23 cellular contexts compared by ENCODE assay signal in the genomic region with DNA sequence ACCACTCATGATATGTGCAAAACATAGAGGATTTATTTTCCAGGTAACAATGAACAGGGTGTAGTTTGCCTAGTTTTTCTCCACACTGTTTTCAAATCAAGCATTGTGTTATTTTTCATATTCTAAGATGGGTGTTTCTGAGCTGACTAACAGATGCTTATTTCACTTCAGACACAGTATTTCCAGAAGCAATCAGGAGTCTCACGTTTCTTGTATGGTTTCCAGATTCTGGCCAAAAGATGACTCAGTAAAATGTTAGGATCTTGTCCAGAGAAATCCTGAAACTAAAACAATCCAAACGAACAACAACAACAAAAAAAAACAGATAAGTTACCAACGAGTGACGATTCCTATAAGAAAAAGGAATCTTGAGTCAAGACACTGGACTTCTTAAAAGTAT. TPM values are rescaled to one million over a fixed set of nuclear protein-coding genes. Genes with fewer than 3 reads are reported as not detected.
DNase-seq lines count a peak whose midpoint lies in the region; ATAC-seq, FAIRE-seq and TF ChIP-seq lines count a peak whose summit lies in the region.
"Had no signal": no experiment of that assay in that cellular context is flagged by ENCODE, and none has a peak within 500 bp of the region (broad histone marks: within the 10 kb centered on the region; RNA-seq: fewer than 3 reads in every experiment).

No MANE protein-coding gene starts in this region.

- H3K4me3 ChIP-seq in IMR-90 (ENCODE audit: insufficient read depth, low read depth, low read length) (no peak overlapping the region), bronchial epithelial cell (ENCODE audit: low read depth, low read length) (no peak overlapping the region)
- H3K4me3 ChIP-seq: BLaER1, right lobe of liver had no signal

- H2AFZ ChIP-seq in IMR-90 (replicated peaks; ENCODE audit: low read length, poor library complexity): no peak overlapping the region

- no peak overlapping the region for H2AK5ac ChIP-seq in IMR-90 (ENCODE audit: low read depth, low read length)

- no peaks in the 10 kb centered on the region for H3K79me1 ChIP-seq in IMR-90 (ENCODE audit: low read depth in 1 of 2, low read length in 2 of 2)

- ATAC-seq in IMR-90 (ENCODE audit: low read depth) (peak; percentile 52), Right ventricle myocardium inferior (no peak)
- ATAC-seq: left cardiac atrium, right lobe of liver, T-helper 17 cell had no signal

- no peak overlapping the region for H2AK9ac ChIP-seq in IMR-90 (replicated peaks; ENCODE audit: low read depth, low read length, poor library complexity)

- H2BK5ac ChIP-seq in IMR-90 (ENCODE audit: low read depth, low read length, poor library complexity, severe bottlenecking): no peak overlapping the region

- BruUV-seq in IMR-90 (replicated peaks; lab: Mats Ljungman, UMichigan): no TSS peak

- no peak overlapping the region for H3K23ac ChIP-seq in IMR-90 (ENCODE audit: low read depth, low read length)

- peak overlapping the region; percentile 73; the same call in 1 of the 2 replicates for H3K27ac ChIP-seq in IMR-90 (ENCODE audit: insufficient read depth, low read length)
- H3K27ac ChIP-seq: BLaER1, right lobe of liver had no signal

- TF ChIP-seq CTCF in IMR-90 (conservative IDR thresholded peaks at IDR 0.05; ENCODE audit: low read depth, low read length) (no peak), bronchial epithelial cell (IDR thresholded peaks at IDR 0.05; ENCODE audit: insufficient read depth, low read length, severe bottlenecking) (no peak)

- POLR2A ChIA-PET in IMR-90 (lab: Charles Lee; ENCODE audit: unreplicated experiment): interaction anchor here (0.6 kb wide), 1 partner anchor 1844 kb away, joined by 3 read pairs; no protein-coding TSS in a partner anchor

- peak overlapping the region; percentile 38; the same call in 1 of the 2 replicates for H3K4me2 ChIP-seq in IMR-90 (ENCODE audit: low read depth, low read length)
- H3K4me2 ChIP-seq: BLaER1 had no signal

- no peak overlapping the region for H4K91ac ChIP-seq in IMR-90 (ENCODE audit: insufficient read depth, low read depth, low read length)

- dilution Hi-C loops in IMR-90 (cut with HindIII; ENCODE audit: low sequenced_read_pairs, unreplicated experiment): no loop called here

- no peak for TF ChIP-seq RAD21 in IMR-90 (IDR thresholded peaks at IDR 0.05; ENCODE audit: low read length)

- H3K9ac ChIP-seq in IMR-90 (ENCODE audit: low read depth, low read length): no peak overlapping the region
- H3K9ac ChIP-seq: BLaER1 had no signal

- H3K4ac ChIP-seq in IMR-90 (ENCODE audit: low read depth, low read length): no peak overlapping the region

- no peaks in the 10 kb centered on the region for H4K20me1 ChIP-seq in IMR-90 (ENCODE audit: insufficient read depth, low read length)
- H4K20me1 ChIP-seq: BLaER1 had no signal

- H4K8ac ChIP-seq in IMR-90 (ENCODE audit: low read depth in 2 of 2, low read length in 2 of 2): no peak overlapping the region

- CTCF ChIA-PET in IMR-90 (lab: Yijun Ruan, JAX): no interaction called here

- no peak overlapping the region for H4K5ac ChIP-seq in IMR-90 (ENCODE audit: low read depth, low read length)

- H3K27me3 ChIP-seq in IMR-90 (ENCODE audit: control insufficient read depth, insufficient read depth, low read length): peaks cover 2% of the 10 kb centered on the region; the same call in 1 of the 2 replicates
- no peaks in the 10 kb centered on the region for H3K27me3 ChIP-seq in bronchial epithelial cell (ENCODE audit: control insufficient read depth, insufficient read depth, low read length)
- H3K27me3 ChIP-seq: BLaER1, right lobe of liver had no signal

- no peak overlapping the region for H3K56ac ChIP-seq in IMR-90 (ENCODE audit: extremely low read depth, insufficient read depth, low read length)

- 0 out of 2 replicates have a peak, but pooled peaks cover 5% of the 10 kb centered on the region for H3K9me1 ChIP-seq in IMR-90 (ENCODE audit: insufficient read depth, low read length)

- in situ Hi-C loops in IMR-90 (cut with MboI; ENCODE audit: low sequenced_read_pairs): no loop called here

- WGBS in IMR-90 (ENCODE audit: extremely low coverage in 2 of 2, insufficient read length in 1 of 2), 2 experiments: no CpG with 5 or more reads among the region's 4 CpGs

- no peak overlapping the region for H2BK20ac ChIP-seq in IMR-90 (ENCODE audit: low read depth, low read length)

- peaks cover 2% of the 10 kb centered on the region for H3K36me3 ChIP-seq in IMR-90 (ENCODE audit: control insufficient read depth, insufficient read depth, low read length)
- no peaks in the 10 kb centered on the region for H3K36me3 ChIP-seq in bronchial epithelial cell (ENCODE audit: control insufficient read depth, insufficient read depth, low read length)
- H3K36me3 ChIP-seq: BLaER1 had no signal

- TF ChIP-seq POLR2A in IMR-90 (IDR thresholded peaks at IDR 0.05; ENCODE audit: low read depth, low read length): no peak

- intact Hi-C loops in IMR-90 (cut with micrococcal nuclease) (loop anchor here (5.0 kb wide), 1 partner anchor 35 kb away; no protein-coding TSS in a partner anchor), Right ventricle myocardium inferior (cut with DNase I) (no loop called here)

- no peak for FAIRE-seq in bronchial epithelial cell (lab: Jason Lieb, UNC)
- FAIRE-seq: GM19239 had no signal

- H3K14ac ChIP-seq in IMR-90 (replicated peaks; ENCODE audit: low read depth, low read length): no peak overlapping the region

- H2BK120ac ChIP-seq in IMR-90 (ENCODE audit: low read depth, low read length): no peak overlapping the region

- no peak overlapping the region; the same call in 1 of the 2 replicates for H3K18ac ChIP-seq in IMR-90 (ENCODE audit: low read depth, low read length)

- peak; percentile 61 for DNase-seq in AG20443 (ENCODE audit: low spot score)
- DNase-seq in IMR-90: peak; percentile 93
- peak; percentile 8 for DNase-seq in bronchial epithelial cell (ENCODE audit: low read depth)
- DNase-seq in non-pigmented ciliary epithelial cell (ENCODE audit: low read depth): peak; percentile 9
- no peak for DNase-seq in Kasumi-1 (lab: John Stamatoyannopoulos, UW)
- no peak for DNase-seq in stimulated activated CD4-positive, alpha-beta T cell treated with anti-CD3 and anti-CD28 coated beads, Interleukin-2, amount 100 ng/mL, for 24 hours
- DNase-seq in Right ventricle myocardium inferior (ENCODE audit: missing footprints): no peak
- no peak for DNase-seq in iPS-NIHi7 (ENCODE audit: extremely low spot score)
- DNase-seq: activated CD4-positive, CD25-positive, alpha-beta regulatory T cell; activated effector memory CD4-positive, alpha-beta T cell treated with Interleukin-2 at 50 U/mL for 16 hours; aorta; erythroblast; hypothalamus; left cardiac atrium; NCI-H1436 treated with DMSO at 0.1 percent for 48 hours; NCI-H345; right lobe of liver; stimulated activated CD4-positive, alpha-beta T cell treated with anti-CD3 and anti-CD28 coated beads, Interleukin-4, amount 100 ng/mL, for 1 hour; T-helper 17 cell had no signal

- no peaks in the 10 kb centered on the region for H3K9me3 ChIP-seq in IMR-90 (ENCODE audit: control insufficient read depth, insufficient read depth, low read length)
- H3K9me3 ChIP-seq: BLaER1, right lobe of liver had no signal

- H2BK15ac ChIP-seq in IMR-90 (ENCODE audit: low read depth, low read length): no peak overlapping the region

- H3K4me1 ChIP-seq in IMR-90 (ENCODE audit: control insufficient read depth, insufficient read depth, low read length): peaks cover 9% of the 10 kb centered on the region
- H3K4me1 ChIP-seq: BLaER1, right lobe of liver had no signal

TF ChIP-seq in IMR-90, 13 proteins besides CTCF, POLR2A, EP300 and RAD21:
- TF ChIP-seq MXI1 (IDR thresholded peaks at IDR 0.05; ENCODE audit: borderline replicate concordance, low read depth, low read length) (no peak), CHD1 (IDR thresholded peaks at IDR 0.05; ENCODE audit: low read depth, low read length) (no peak), FOS (IDR thresholded peaks at IDR 0.05; ENCODE audit: low read depth, low read length) (peak; percentile 52; the same call in 1 of the 2 replicates), MAFK (IDR thresholded peaks at IDR 0.05; ENCODE audit: low read depth, low read length) (peak; percentile 29; the same call in 1 of the 2 replicates), NFE2L2 (IDR thresholded peaks at IDR 0.05; ENCODE audit: low read depth, low read length) (peak; percentile 46; the same call in 1 of the 2 replicates), BHLHE40 (IDR thresholded peaks at IDR 0.05; ENCODE audit: low read depth, low read length) (peak; percentile 98), SMC3 (IDR thresholded peaks at IDR 0.05; ENCODE audit: low read depth, low read length) (no peak), RFX5 (IDR thresholded peaks at IDR 0.05; ENCODE audit: low read depth, low read length) (no peak)
- TF ChIP-seq, protein P1, sequence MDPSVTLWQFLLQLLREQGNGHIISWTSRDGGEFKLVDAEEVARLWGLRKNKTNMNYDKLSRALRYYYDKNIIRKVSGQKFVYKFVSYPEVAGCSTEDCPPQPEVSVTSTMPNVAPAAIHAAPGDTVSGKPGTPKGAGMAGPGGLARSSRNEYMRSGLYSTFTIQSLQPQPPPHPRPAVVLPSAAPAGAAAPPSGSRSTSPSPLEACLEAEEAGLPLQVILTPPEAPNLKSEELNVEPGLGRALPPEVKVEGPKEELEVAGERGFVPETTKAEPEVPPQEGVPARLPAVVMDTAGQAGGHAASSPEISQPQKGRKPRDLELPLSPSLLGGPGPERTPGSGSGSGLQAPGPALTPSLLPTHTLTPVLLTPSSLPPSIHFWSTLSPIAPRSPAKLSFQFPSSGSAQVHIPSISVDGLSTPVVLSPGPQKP (IDR thresholded peaks at IDR 0.05; ENCODE audit: borderline replicate concordance, low read depth, low read length): no peak
- TF ChIP-seq, protein P2, sequence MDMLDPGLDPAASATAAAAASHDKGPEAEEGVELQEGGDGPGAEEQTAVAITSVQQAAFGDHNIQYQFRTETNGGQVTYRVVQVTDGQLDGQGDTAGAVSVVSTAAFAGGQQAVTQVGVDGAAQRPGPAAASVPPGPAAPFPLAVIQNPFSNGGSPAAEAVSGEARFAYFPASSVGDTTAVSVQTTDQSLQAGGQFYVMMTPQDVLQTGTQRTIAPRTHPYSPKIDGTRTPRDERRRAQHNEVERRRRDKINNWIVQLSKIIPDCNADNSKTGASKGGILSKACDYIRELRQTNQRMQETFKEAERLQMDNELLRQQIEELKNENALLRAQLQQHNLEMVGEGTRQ (IDR thresholded peaks at IDR 0.05; ENCODE audit: low read depth, low read length): no peak
TF ChIP-seq in IMR-90: peak in this region for 4.

RNA-seq across cellular contexts. Expression of gene UTS2, which starts 5.3 kb away (rescaled TPM):
- not detected in 2 replicates for total RNA-seq in IMR-90 (2012; rRNA removed)
- polyA plus RNA-seq in IMR-90 (2012; rRNA removed): not detected in 2 replicates
- not detected in 2 replicates for polyA plus RNA-seq in IMR-90 (2012; cell fraction: cytosol; rRNA removed)
- polyA plus RNA-seq in IMR-90 (2012; cell fraction: nucleus; rRNA removed; ENCODE audit: low replicate concordance): not detected in 2 replicates
- total RNA-seq in bronchial epithelial cell: 0.26 TPM in 1 of 2 replicates, not detected in the other
- total RNA-seq in Right ventricle myocardium inferior: not detected
- total RNA-seq: dermis microvascular lymphatic vessel endothelial cell, left cardiac atrium, right lobe of liver, temporal lobe had no signal

Comparison
In these comparisons a context has a peak if more than half of its experiments do, and no peak if none do; other contexts are left out.
1. DNase-seq: peak in AG20443 (single experiment), IMR-90 (single experiment), bronchial epithelial cell (single experiment) and non-pigmented ciliary epithelial cell (single experiment); none in Kasumi-1 (0 of 2), stimulated activated CD4-positive, alpha-beta T cell treated with anti-CD3 and anti-CD28 coated beads, Interleukin-2, amount 100 ng/mL, for 24 hours (0 of 2), Right ventricle myocardium inferior (single experiment) and iPS-NIHi7 (single experiment).